1 cellular context compared by ENCODE assay signal in the genomic region with DNA sequence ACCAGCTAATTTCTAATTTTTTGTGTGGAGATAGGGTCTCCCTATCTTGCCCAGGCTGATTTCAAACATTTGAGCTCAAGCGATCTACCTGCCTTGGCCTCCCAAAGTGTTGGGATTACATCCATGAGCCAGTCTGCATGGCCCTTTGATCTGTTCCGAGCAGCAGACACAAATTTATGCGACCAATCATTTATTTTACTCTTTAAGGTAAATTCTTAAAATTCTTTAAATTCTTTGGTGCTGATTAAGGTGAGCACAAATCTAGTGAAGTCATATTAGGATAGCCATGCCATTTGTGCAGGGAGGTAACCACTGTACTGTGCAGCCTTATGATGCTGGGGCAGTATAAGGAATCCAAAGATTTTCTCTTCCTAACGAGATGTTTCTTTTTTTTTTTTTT.
TF ChIP-seq lines count a peak whose summit lies in the region.

No MANE protein-coding gene starts in this region.

TF ChIP-seq in IMR-90, 13 proteins besides CTCF, POLR2A, EP300 and RAD21 (continued from another document):
- TF ChIP-seq, protein P1, sequence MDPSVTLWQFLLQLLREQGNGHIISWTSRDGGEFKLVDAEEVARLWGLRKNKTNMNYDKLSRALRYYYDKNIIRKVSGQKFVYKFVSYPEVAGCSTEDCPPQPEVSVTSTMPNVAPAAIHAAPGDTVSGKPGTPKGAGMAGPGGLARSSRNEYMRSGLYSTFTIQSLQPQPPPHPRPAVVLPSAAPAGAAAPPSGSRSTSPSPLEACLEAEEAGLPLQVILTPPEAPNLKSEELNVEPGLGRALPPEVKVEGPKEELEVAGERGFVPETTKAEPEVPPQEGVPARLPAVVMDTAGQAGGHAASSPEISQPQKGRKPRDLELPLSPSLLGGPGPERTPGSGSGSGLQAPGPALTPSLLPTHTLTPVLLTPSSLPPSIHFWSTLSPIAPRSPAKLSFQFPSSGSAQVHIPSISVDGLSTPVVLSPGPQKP (IDR thresholded peaks at IDR 0.05; ENCODE audit: borderline replicate concordance, low read depth, low read length): no peak
- no peak for TF ChIP-seq MXI1 (IDR thresholded peaks at IDR 0.05; ENCODE audit: borderline replicate concordance, low read depth, low read length)
- no peak for TF ChIP-seq NFE2L2 (IDR thresholded peaks at IDR 0.05; ENCODE audit: low read depth, low read length)
- TF ChIP-seq RFX5 (IDR thresholded peaks at IDR 0.05; ENCODE audit: low read depth, low read length): no peak
